ENCODE assay signal across 8 cellular contexts in genomic region chr2:176268976-176269318, GRCh38. TPM values are rescaled to one million over a fixed set of nuclear protein-coding genes. Genes with fewer than 3 reads are reported as not detected.
DNase-seq lines count a peak whose midpoint lies in the region; ATAC-seq and TF ChIP-seq lines count a peak whose summit lies in the region.

No MANE protein-coding gene starts in this region.

- ATAC-seq in GM19395 (IDR thresholded peaks at IDR 0.05; ENCODE audit: unreplicated experiment), result peak; percentile 39
- peak; percentile 13 for ATAC-seq in effector memory CD8-positive, alpha-beta T cell (replicated peaks)

- peak overlapping the region; percentile 58 for H3K4me2 ChIP-seq in KMS-11

- H3K27ac ChIP-seq in KMS-11, result peak overlapping the region; percentile 71
- peak overlapping the region in 1 of 2 donors; percentile 62 for H3K27ac ChIP-seq in ovary

- peaks cover 19% of the 10 kb centered on the region for H3K4me1 ChIP-seq in KMS-11 (ENCODE audit: low read depth, poor library complexity, severe bottlenecking)
- peaks cover 2% of the 10 kb centered on the region for H3K4me1 ChIP-seq in ovary (ENCODE audit: insufficient read depth)

- no peaks in the 10 kb centered on the region for H3K9me3 Mint-ChIP-seq in effector memory CD8-positive, alpha-beta T cell

- peaks cover 27% of the 10 kb centered on the region for H3K79me2 ChIP-seq in KMS-11 (ENCODE audit: insufficient read depth, low read depth)

- H3K27me3 Mint-ChIP-seq in effector memory CD8-positive, alpha-beta T cell, result peaks cover 9 to 18% of the 10 kb centered on the region in 2 donors

- H2AFZ ChIP-seq in KMS-11 (ENCODE audit: low read depth), result peak overlapping the region; percentile 83

- H3K4me3 Mint-ChIP-seq in effector memory CD8-positive, alpha-beta T cell, result peak overlapping the region; percentile 96

- intact Hi-C loops in ovary (cut with DNase I) (loop anchor here in 1 of 4 donors (10.0 kb wide), 1 partner anchor 124 kb away; no protein-coding TSS in a partner anchor), posterior vena cava (cut with DNase I) (no loop called here)

- no peaks in the 10 kb centered on the region for H3K9me3 ChIP-seq in ovary

- H3K4me1 Mint-ChIP-seq in effector memory CD8-positive, alpha-beta T cell (ENCODE audit: low read depth in 2 of 2), result peaks cover 8 to 13% of the 10 kb centered on the region in 2 donors

- H3K36me3 Mint-ChIP-seq in effector memory CD8-positive, alpha-beta T cell (ENCODE audit: insufficient read depth), result peaks cover 8% of the 10 kb centered on the region

- H3K4me3 ChIP-seq in KMS-11 (IDR thresholded peaks at IDR 0.05; ENCODE audit: insufficient read depth, low read depth, low read length) (no peak overlapping the region), ovary (peak overlapping the region; percentile 93)

- TF ChIP-seq CTCF in KMS-11 (conservative IDR thresholded peaks at IDR 0.05; ENCODE audit: low read depth, low read length), result no peak
- no peak for TF ChIP-seq CTCF in ovary (IDR thresholded peaks at IDR 0.05)

- H3K27me3 ChIP-seq in KMS-11 (ENCODE audit: insufficient read depth, low read depth), result no peaks in the 10 kb centered on the region
- H3K27me3 ChIP-seq in ovary, result no peaks in the 10 kb centered on the region

- H3K36me3 ChIP-seq in KMS-11 (ENCODE audit: insufficient read depth), result no peaks in the 10 kb centered on the region
- H3K36me3 ChIP-seq in ovary, result no peaks in the 10 kb centered on the region

- H3K27ac Mint-ChIP-seq in effector memory CD8-positive, alpha-beta T cell, result peak overlapping the region; percentile 89 to 97

- DNase-seq in effector memory CD8-positive, alpha-beta T cell, result no peak
- no peak for DNase-seq in ovary
- DNase-seq in NCI-H82 (lab: John Stamatoyannopoulos, UW), result no peak
- DNase-seq in OCI-M2 (lab: John Stamatoyannopoulos, UW; ENCODE audit: unreplicated experiment), result no peak
- DNase-seq in posterior vena cava (ENCODE audit: low spot score), result no peak
- no peak for DNase-seq in Kasumi-1 (lab: John Stamatoyannopoulos, UW)

- no peak for TF ChIP-seq EP300 in ovary (IDR thresholded peaks at IDR 0.05)

- H4K20me1 ChIP-seq in KMS-11 (ENCODE audit: insufficient read depth), result no peaks in the 10 kb centered on the region; the same call in 1 of the 2 replicates

- peak overlapping the region; percentile 89; the same call in 1 of the 2 replicates for H3K9ac ChIP-seq in KMS-11

- WGBS in ovary, 3 donors, result 9 to 17% (median 15%) methylated on average over 10 of the region's 10 CpGs

- no peak for TF ChIP-seq POLR2A in ovary (IDR thresholded peaks at IDR 0.05)

RNA-seq across cellular contexts. Expression of gene MTX2, which starts 0.3 kb away (rescaled TPM):
- total RNA-seq in ovary (10 to 100 TPM; 15.2 to 24.4 (median 18.4) TPM), posterior vena cava (10 to 100 TPM; 18.7 to 20.1 TPM)
- polyA plus RNA-seq in ovary, result 10 to 100 TPM; 24.8 to 36.8 TPM
